Comparison of ENCODE assay signal across 8 cellular contexts in genomic region chr6:152897807-152898399, GRCh38.
A peak's percentile ranks its signal among the peaks of the same experiment; 100 is the strongest.
DNase-seq lines count a peak whose midpoint lies in the region; ATAC-seq and TF ChIP-seq lines count a peak whose summit lies in the region.

No MANE protein-coding gene starts in this region.

- no peak overlapping the region for H3K27ac ChIP-seq in RWPE1

- peak; percentile 82 for TF ChIP-seq CTCF in RWPE1 (conservative IDR thresholded peaks at IDR 0.05; ENCODE audit: low read depth)

- POLR2A ChIA-PET in RWPE1 (lab: Yijun Ruan, JAX; ENCODE audit: low non-redundant PET), result no interaction called here

- DNase-seq in Daoy (ENCODE audit: low read depth) (peak; percentile 81), RWPE1 (ENCODE audit: low spot score) (peak; percentile 72), glomerular endothelial cell (ENCODE audit: extremely low read depth, low read depth, low spot score) (peak; percentile 10), posterior cingulate gyrus (peak in 8 of 10 donors; percentile 27 to 90 (median 58)), ureter (ENCODE audit: low spot score) (peak; percentile 71)
- DNase-seq in activated effector memory CD4-positive, alpha-beta T cell treated with anti-CD3 and anti-CD28 coated beads, Interleukin-2, amount 50 U/mL, for 16 hours, result peak; percentile 87

- intact Hi-C loops in posterior cingulate gyrus (cut with DNase I), result no loop called here

- ATAC-seq in GM21367 (IDR thresholded peaks at IDR 0.05; ENCODE audit: unreplicated experiment) (peak; percentile 99), HG03571 (IDR thresholded peaks at IDR 0.05; ENCODE audit: unreplicated experiment) (peak; percentile 97)

- CTCF ChIA-PET in RWPE1 (lab: Yijun Ruan, JAX), result interaction anchor here (0.5 to 1.3 kb wide), 6 partner anchors 14 to 1350 kb away, joined by 3 to 5 read pairs (median 3); no protein-coding TSS in a partner anchor

Comparison
In these comparisons a context has a peak if more than half of its experiments do, and no peak if none do; other contexts are left out.
1. DNase-seq: peak in every context shown above with its lines; median percentile 87 in activated effector memory CD4-positive, alpha-beta T cell treated with anti-CD3 and anti-CD28 coated beads, Interleukin-2, amount 50 U/mL, for 16 hours; 81 in Daoy; 72 in RWPE1; 71 in ureter; 58 in posterior cingulate gyrus; 10 in glomerular endothelial cell.